ENCODE assay signal across 15 cellular contexts in the genomic region with DNA sequence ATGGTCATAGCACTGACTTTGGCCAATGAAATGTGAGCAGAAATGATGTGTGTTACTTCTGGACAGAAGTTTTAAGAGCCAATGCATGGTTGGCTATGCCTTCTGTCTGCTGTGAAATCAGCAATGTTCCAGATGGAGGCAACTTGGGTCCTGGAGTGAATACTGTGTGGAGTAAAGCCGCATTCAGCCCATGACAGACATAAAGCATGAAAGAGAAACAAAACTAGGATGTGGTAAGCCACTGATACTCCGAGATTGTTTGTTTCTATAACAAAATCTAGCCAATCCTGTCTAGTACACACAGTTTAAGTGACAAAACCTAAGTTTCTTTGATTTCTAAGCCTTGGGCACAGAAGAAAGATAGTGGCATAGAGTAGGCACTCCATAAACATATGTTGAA. TPM values are rescaled to one million over a fixed set of nuclear protein-coding genes. Genes with fewer than 3 reads are reported as not detected.
A peak's percentile ranks its signal among the peaks of the same experiment; 100 is the strongest.
DNase-seq lines count a peak whose midpoint lies in the region; ATAC-seq and TF ChIP-seq lines count a peak whose summit lies in the region.
"Had no signal": no experiment of that assay in that cellular context is flagged by ENCODE, and none has a peak within 500 bp of the region (broad histone marks: within the 10 kb centered on the region; RNA-seq: fewer than 3 reads in every experiment).

No MANE protein-coding gene starts in this region.

- no peaks in the 10 kb centered on the region for H3K79me2 ChIP-seq in fibroblast of lung (ENCODE audit: control insufficient read depth, insufficient read depth, low read length)
- H3K79me2 ChIP-seq in hepatocyte = no peaks in the 10 kb centered on the region

- no peaks in the 10 kb centered on the region for H3K36me3 ChIP-seq in fibroblast of lung (ENCODE audit: control insufficient read depth, insufficient read depth, low read length)
- no peaks in the 10 kb centered on the region for H3K36me3 ChIP-seq in hepatocyte (replicated peaks; ENCODE audit: insufficient read depth, low read depth)
- H3K36me3 ChIP-seq in neuronal stem cell (replicated peaks in 1 of 2; ENCODE audit: control insufficient read depth in 2 of 2, insufficient read depth in 2 of 2, low read length in 2 of 2) = no peaks in the 10 kb centered on the region
- H3K36me3 ChIP-seq: BLaER1, uterus had no signal

- H3K27ac ChIP-seq in fibroblast of lung (ENCODE audit: insufficient read depth, low read length) (peak overlapping the region; percentile 0), hepatocyte (no peak overlapping the region), neuronal stem cell (replicated peaks; ENCODE audit: low read length) (no peak overlapping the region)
- H3K27ac ChIP-seq: BLaER1, dorsolateral prefrontal cortex, uterus had no signal

- no peak overlapping the region for H3K14ac ChIP-seq in neuronal stem cell (ENCODE audit: low read length)

- H3K27me3 ChIP-seq in fibroblast of lung (ENCODE audit: control insufficient read depth, insufficient read depth, low read length) (no peaks in the 10 kb centered on the region), hepatocyte (no peaks in the 10 kb centered on the region), neuronal stem cell (ENCODE audit: control insufficient read depth in 3 of 3, insufficient read depth in 3 of 3, low read depth in 1 of 3, low read length in 3 of 3) (peaks cover 0 to 5% (median 0%) of the 10 kb centered on the region in 3 experiments)
- H3K27me3 ChIP-seq: BLaER1, uterus had no signal

- no peak overlapping the region for H2AK5ac ChIP-seq in neuronal stem cell (ENCODE audit: low read depth, low read length)

- H2BK15ac ChIP-seq in neuronal stem cell (ENCODE audit: low read length) = no peak overlapping the region

- H2BK5ac ChIP-seq in neuronal stem cell (ENCODE audit: low read length) = no peak overlapping the region

- no peak overlapping the region for H2BK12ac ChIP-seq in neuronal stem cell (ENCODE audit: low read length)

- TF ChIP-seq CTCF in fibroblast of lung (conservative IDR thresholded peaks at IDR 0.05 in 1 of 2, IDR thresholded peaks at IDR 0.05 in 1 of 2; ENCODE audit: low read depth in 1 of 2, low read length in 2 of 2) (no peak), hepatocyte (IDR thresholded peaks at IDR 0.05; ENCODE audit: poor library complexity) (no peak)

- WGBS in hepatocyte (ENCODE audit: low lambda C conversion rate, missing lambda C conversion rate) = 90% methylated on average over 2 of the region's 2 CpGs
- WGBS in neuronal stem cell (ENCODE audit: extremely low coverage in 2 of 2, insufficient read length in 2 of 2, insufficient replicate concordance in 1 of 2), 2 donors = no CpG with 5 or more reads among the region's 2 CpGs

- DNase-seq in fibroblast of lung (ENCODE audit: low read depth in 2 of 2) (peak; percentile 34 to 44), hepatocyte (ENCODE audit: low spot score) (no peak), neuronal stem cell (ENCODE audit: low spot score) (no peak), NCI-H774 (lab: John Stamatoyannopoulos, UW) (no peak)
- DNase-seq: activated CD4-positive, alpha-beta memory T cell treated with anti-CD3 and anti-CD28 coated beads for 36 hours; dorsolateral prefrontal cortex; left ventricle myocardium superior; NCI-H1417; uterus had no signal

- H4K91ac ChIP-seq in neuronal stem cell (ENCODE audit: low read depth, low read length, poor library complexity) = no peak overlapping the region

- H3K4me2 ChIP-seq in fibroblast of lung (ENCODE audit: extremely low read depth, insufficient read depth, low read length) (peak overlapping the region; percentile 4), hepatocyte (no peak overlapping the region), neuronal stem cell (ENCODE audit: insufficient read depth, low read length, poor library complexity, severe bottlenecking) (no peak overlapping the region)
- H3K4me2 ChIP-seq: BLaER1 had no signal

- no peaks in the 10 kb centered on the region for H3K9me3 ChIP-seq in fibroblast of lung (ENCODE audit: control insufficient read depth, insufficient read depth, low read depth, low read length)
- H3K9me3 ChIP-seq in hepatocyte (ENCODE audit: low read depth) = no peaks in the 10 kb centered on the region
- no peaks in the 10 kb centered on the region for H3K9me3 ChIP-seq in neuronal stem cell (replicated peaks in 1 of 2; ENCODE audit: control insufficient read depth in 2 of 2, insufficient read depth in 1 of 2, low read depth in 1 of 2, low read length in 2 of 2)
- H3K9me3 ChIP-seq: BLaER1, uterus had no signal

- no peak overlapping the region for H3K23ac ChIP-seq in neuronal stem cell (ENCODE audit: low read depth, low read length, poor library complexity)

- ATAC-seq in GM18520 (IDR thresholded peaks at IDR 0.05; ENCODE audit: unreplicated experiment) (peak; percentile 72), GM21786 (IDR thresholded peaks at IDR 0.05; ENCODE audit: unreplicated experiment) (peak; percentile 79), HG03521 (IDR thresholded peaks at IDR 0.05; ENCODE audit: unreplicated experiment) (peak; percentile 84), HG02840 (IDR thresholded peaks at IDR 0.05; ENCODE audit: low FRiP score, unreplicated experiment) (no peak)
- ATAC-seq: left ventricle myocardium superior had no signal

- H3K18ac ChIP-seq in neuronal stem cell (ENCODE audit: low read length) = no peak overlapping the region

- no peak overlapping the region for H3K4me3 ChIP-seq in fibroblast of lung (replicated peaks in 1 of 4; ENCODE audit: control extremely low read depth in 1 of 4, insufficient read depth in 1 of 4, low read depth in 3 of 4, low read length in 4 of 4)
- H3K4me3 ChIP-seq in hepatocyte = no peak overlapping the region
- no peak overlapping the region for H3K4me3 ChIP-seq in neuronal stem cell (ENCODE audit: low read length in 2 of 2)
- H3K4me3 ChIP-seq: BLaER1, dorsolateral prefrontal cortex, uterus had no signal

- H3K9me2 ChIP-seq in hepatocyte (replicated peaks; ENCODE audit: insufficient read depth) = no peaks in the 10 kb centered on the region

- H3K4ac ChIP-seq in neuronal stem cell (ENCODE audit: low read length) = no peak overlapping the region

- H3K9ac ChIP-seq in fibroblast of lung (ENCODE audit: insufficient read depth, low read length) = no peak overlapping the region
- no peak overlapping the region for H3K9ac ChIP-seq in neuronal stem cell (ENCODE audit: low read depth, low read length, poor library complexity)
- H3K9ac ChIP-seq: BLaER1 had no signal

- H2AFZ ChIP-seq in fibroblast of lung (ENCODE audit: low read length) (peak overlapping the region; percentile 41), hepatocyte (no peak overlapping the region), neuronal stem cell (ENCODE audit: low read length) (no peak overlapping the region)

- no peak overlapping the region for H4K8ac ChIP-seq in neuronal stem cell (ENCODE audit: low read depth, low read length)

- no peaks in the 10 kb centered on the region for H3K79me1 ChIP-seq in neuronal stem cell (ENCODE audit: low read depth, low read length)

- H4K20me1 ChIP-seq in fibroblast of lung (ENCODE audit: control insufficient read depth, extremely low read depth, insufficient read depth, low read length) (no peaks in the 10 kb centered on the region), hepatocyte (ENCODE audit: insufficient read depth, poor library complexity, severe bottlenecking) (no peaks in the 10 kb centered on the region)
- H4K20me1 ChIP-seq: BLaER1 had no signal

- H3K4me1 ChIP-seq in fibroblast of lung (ENCODE audit: control insufficient read depth, extremely low read depth, insufficient read depth, low read length) = peaks cover 12% of the 10 kb centered on the region
- H3K4me1 ChIP-seq in hepatocyte (ENCODE audit: insufficient read depth) = no peaks in the 10 kb centered on the region
- H3K4me1 ChIP-seq in neuronal stem cell (ENCODE audit: control insufficient read depth in 2 of 2, insufficient read depth in 1 of 2, low read depth in 1 of 2, low read length in 2 of 2) = no peaks in the 10 kb centered on the region
- H3K4me1 ChIP-seq: BLaER1, uterus had no signal

- H2BK120ac ChIP-seq in neuronal stem cell (ENCODE audit: low read depth, low read length) = no peak overlapping the region

RNA-seq across cellular contexts. Expression of gene ARHGAP29, which starts 47.1 kb away (rescaled TPM):
- total RNA-seq in fibroblast of lung (20.5 and 26.6 TPM in 2 replicates), hepatocyte (22.3 and 22.4 TPM in 2 replicates)
- polyA plus RNA-seq in fibroblast of lung (35.4 and 37.3 TPM in 2 replicates), hepatocyte (9.6 and 22.3 TPM in 2 replicates)
- 19.5 and 20.4 TPM in 2 replicates for polyA plus RNA-seq in fibroblast of lung (2012)
- polyA minus RNA-seq in fibroblast of lung (ENCODE audit: low replicate concordance) = 7.0 and 7.8 TPM in 2 replicates
- polyA plus RNA-seq in neuronal stem cell (2013, experiment 1 of 2) = 21.0 TPM
- polyA plus RNA-seq in neuronal stem cell (2013, experiment 2 of 2) = 21.2 TPM
- total RNA-seq: T-helper 2 cell treated with Interferon-gamma antibody and Interleukin-4, amounts not matched to agents 100 ng/mL and 5 ng/mL, for 36 hours had no signal

Comparison
In these comparisons a context has a peak if more than half of its experiments do, and no peak if none do; other contexts are left out.
1. DNase-seq: peak in fibroblast of lung (2 of 2); none in hepatocyte (single experiment), neuronal stem cell (single experiment) and NCI-H774 (single experiment).